ENCODE assay signal across 7 cellular contexts in the genomic region with DNA sequence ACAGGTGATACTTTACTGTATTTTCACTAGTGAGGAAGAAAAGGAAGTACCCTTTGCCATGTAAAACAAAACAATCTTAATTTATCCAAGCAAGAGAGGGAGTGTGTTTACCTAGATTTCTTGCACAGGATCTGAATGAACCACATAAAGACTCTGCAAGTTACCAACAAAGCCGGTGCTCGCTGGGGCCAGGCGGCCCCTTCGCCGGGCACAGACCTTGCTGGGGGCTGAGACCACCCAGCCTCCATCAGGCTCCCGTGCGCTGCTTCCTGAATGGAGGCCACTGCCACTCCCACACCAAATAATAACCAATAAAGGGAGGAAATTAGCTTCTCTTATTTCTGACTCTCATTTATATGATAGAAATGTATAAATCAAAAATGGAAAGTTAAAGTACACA.
"Had no signal": no experiment of that assay in that cellular context is flagged by ENCODE, and none has a peak within 500 bp of the region (broad histone marks: within the 10 kb centered on the region; RNA-seq: fewer than 3 reads in every experiment).

No MANE protein-coding gene starts in this region.

- H3K4me3 Mint-ChIP-seq: HFFc6 had no signal

- H3K4me1 ChIP-seq: HAP-1 had no signal

- H3K4me3 ChIP-seq: GM23248, HAP-1, K562 had no signal

- H2AFZ ChIP-seq: GM23248 had no signal

- H3K9me3 ChIP-seq: HAP-1 had no signal

- H3K36me3 ChIP-seq: HAP-1 had no signal

- H3K9ac ChIP-seq: GM23248 had no signal

- H3K27ac ChIP-seq: GM23248 had no signal

- DNase-seq: GM23248, H7, HFFc6, IMR-90 had no signal

- ATAC-seq: HCT116, K562 had no signal

- H3K27ac Mint-ChIP-seq: HFFc6 had no signal
